11 cellular contexts compared by ENCODE assay signal in genomic region chr5:146283344-146283761, GRCh38. TPM values are rescaled to one million over a fixed set of nuclear protein-coding genes. Genes with fewer than 3 reads are reported as not detected.
A peak's percentile ranks its signal among the peaks of the same experiment; 100 is the strongest.
DNase-seq lines count a peak whose midpoint lies in the region; ATAC-seq and TF ChIP-seq lines count a peak whose summit lies in the region.
"Had no signal": no experiment of that assay in that cellular context is flagged by ENCODE, and none has a peak within 500 bp of the region (broad histone marks: within the 10 kb centered on the region; RNA-seq: fewer than 3 reads in every experiment).

No MANE protein-coding gene starts in this region.

- no peak for TF ChIP-seq POLR2A in body of pancreas (IDR thresholded peaks at IDR 0.05)

- H3K4me1 ChIP-seq in body of pancreas (no peaks in the 10 kb centered on the region), Caco-2 (no peaks in the 10 kb centered on the region)
- H3K4me1 ChIP-seq: prostate gland had no signal

- TF ChIP-seq CTCF in AG04449 (IDR thresholded peaks at IDR 0.05; ENCODE audit: insufficient read depth, low read length, missing control alignments): no peak
- TF ChIP-seq CTCF in HFFc6 (IDR thresholded peaks at IDR 0.05): no peak
- TF ChIP-seq CTCF in body of pancreas (IDR thresholded peaks at IDR 0.05): no peak
- TF ChIP-seq CTCF in Caco-2 (IDR thresholded peaks at IDR 0.05; ENCODE audit: insufficient read depth in 1 of 2, low read depth in 1 of 2, low read length in 1 of 2, severe bottlenecking in 1 of 2, unreplicated experiment in 1 of 2): no peak

- CTCF ChIA-PET in AG04449 (lab: Yijun Ruan, JAX) (interaction anchor here (1.3 kb wide), 1 partner anchor 9 kb away, joined by 4 read pairs; no protein-coding TSS in a partner anchor), Caco-2 (lab: Charles Lee) (no interaction called here)

- H3K4me1 Mint-ChIP-seq in HFFc6 (ENCODE audit: low read depth) (peaks cover 19% of the 10 kb centered on the region), Caco-2 (ENCODE audit: low read depth, unreplicated experiment) (no peaks in the 10 kb centered on the region)

- no TSS peak for BruUV-seq in Caco-2 (replicated peaks; lab: Mats Ljungman, UMichigan)

- no peaks in the 10 kb centered on the region for H3K9me3 Mint-ChIP-seq in HFFc6
- H3K9me3 Mint-ChIP-seq in Caco-2 (ENCODE audit: unreplicated experiment): no peaks in the 10 kb centered on the region
- H3K9me3 Mint-ChIP-seq: immature natural killer cell had no signal

- intact Hi-C loops in body of pancreas (cut with DNase I): no loop called here
- intact Hi-C loops in Caco-2 (cut with micrococcal nuclease; ENCODE audit: unreplicated experiment): no loop called here

- H3K27me3 Mint-ChIP-seq in HFFc6 (ENCODE audit: insufficient read depth) (peaks cover 1% of the 10 kb centered on the region; the same call in 1 of the 2 replicates), Caco-2 (ENCODE audit: insufficient read depth, unreplicated experiment) (no peaks in the 10 kb centered on the region)

- POLR2A ChIA-PET in AG04449 (lab: Yijun Ruan, JAX): interaction anchor here (0.7 kb wide), 1 partner anchor 89 kb away, joined by 3 read pairs; no protein-coding TSS in a partner anchor
- POLR2A ChIA-PET in Caco-2 (lab: Charles Lee): no interaction called here

- H3K36me3 Mint-ChIP-seq in HFFc6 (ENCODE audit: low read depth) (peaks cover 10% of the 10 kb centered on the region), Caco-2 (ENCODE audit: insufficient read depth, unreplicated experiment) (peaks cover 58% of the 10 kb centered on the region)

- no peak overlapping the region for H3K27ac ChIP-seq in body of pancreas
- H3K27ac ChIP-seq: prostate gland had no signal

- H3K9me3 ChIP-seq in body of pancreas (no peaks in the 10 kb centered on the region), Caco-2 (no peaks in the 10 kb centered on the region)
- H3K9me3 ChIP-seq: prostate gland had no signal

- no peak for ATAC-seq in body of pancreas
- no peak for ATAC-seq in GM18519 (IDR thresholded peaks at IDR 0.05; ENCODE audit: low FRiP score, unreplicated experiment)

- H3K4me3 Mint-ChIP-seq in HFFc6 (peak overlapping the region; percentile 25), Caco-2 (ENCODE audit: unreplicated experiment) (no peak overlapping the region)
- H3K4me3 Mint-ChIP-seq: immature natural killer cell had no signal

- no peaks in the 10 kb centered on the region for H3K27me3 ChIP-seq in body of pancreas
- no peaks in the 10 kb centered on the region for H3K27me3 ChIP-seq in Caco-2 (replicated peaks; ENCODE audit: control insufficient read depth, insufficient read depth, low read length)

- DNase-seq in AG04449 (ENCODE audit: low read depth, low spot score) (peak; percentile 90), HFFc6 (peak; percentile 79), astrocyte of the hippocampus (ENCODE audit: low read depth, low spot score) (peak; percentile 91), kidney glomerular epithelial cell (lab: John Stamatoyannopoulos, UW) (peak; percentile 93), body of pancreas (no peak), Caco-2 (no peak), inferior parietal cortex (ENCODE audit: extremely low spot score) (no peak)
- DNase-seq: COR-L47, immature natural killer cell had no signal

- 84 to 89% methylated on average over 4 of the region's 4 CpGs for WGBS in body of pancreas, 2 donors

- peaks cover 0 to 3% of the 10 kb centered on the region in 2 donors for H3K36me3 ChIP-seq in body of pancreas (replicated peaks in 1 of 2; ENCODE audit: insufficient read depth in 1 of 2, low read depth in 2 of 2)
- H3K36me3 ChIP-seq in Caco-2 (ENCODE audit: control insufficient read depth, insufficient read depth, low read length): no peaks in the 10 kb centered on the region
- H3K36me3 ChIP-seq: prostate gland had no signal

- H3K4me3 ChIP-seq in AG04449 (ENCODE audit: low read depth, low read length) (no peak overlapping the region), body of pancreas (no peak overlapping the region), Caco-2 (ENCODE audit: low read depth, low read length) (no peak overlapping the region)
- H3K4me3 ChIP-seq: prostate gland had no signal

- H3K27ac Mint-ChIP-seq in HFFc6 (peak overlapping the region; percentile 81), Caco-2 (ENCODE audit: unreplicated experiment) (no peak overlapping the region)

RNA-seq across cellular contexts. Expression of gene POU4F3, which starts 55.3 kb away (rescaled TPM):
- under 1 TPM in 1 of 6 experiments, not detected in 5; 0.07 TPM for total RNA-seq in HFFc6 (2021; fragmentation: NEBNext Ultra II Directional; extraction: Animal tissue kit (Norgen Biotek cat#: 25700))
- total RNA-seq in body of pancreas (under 1 TPM in 1 of 2 donors, not detected in 1; 0.52 TPM), Caco-2 (2022) (0.14 TPM in 1 of 2 replicates, not detected in the other)
- total RNA-seq: prostate gland had no signal

Comparison
In these comparisons a context has a peak if more than half of its experiments do, and no peak if none do; other contexts are left out.
1. DNase-seq: peak in AG04449 (single experiment), HFFc6 (single experiment), astrocyte of the hippocampus (single experiment) and kidney glomerular epithelial cell (single experiment); none in body of pancreas (0 of 4), Caco-2 (0 of 2) and inferior parietal cortex (single experiment).